20 cellular contexts compared by ENCODE assay signal in genomic region chr17:51189162-51189561, GRCh38.
"Had no signal": no experiment of that assay in that cellular context is flagged by ENCODE, and none has a peak within 500 bp of the region (broad histone marks: within the 10 kb centered on the region; RNA-seq: fewer than 3 reads in every experiment).

No MANE protein-coding gene starts in this region.

- H3K27ac ChIP-seq: Peyer's patch, RWPE1, SJCRH30, VCaP had no signal

- H3K27ac Mint-ChIP-seq: activated CD4-positive, alpha-beta T cell treated with anti-CD3 and anti-CD28 coated beads, Interleukin-2, amount 10 ng/mL, durations not matched to agents 7 days and 5 days had no signal

- H3K4me3 ChIP-seq: Peyer's patch, SJCRH30 had no signal

- H3K27me3 Mint-ChIP-seq: activated CD4-positive, alpha-beta memory T cell treated with anti-CD3 and anti-CD28 coated beads for 36 hours; activated CD4-positive, alpha-beta T cell treated with anti-CD3 and anti-CD28 coated beads, Interleukin-2, amount 10 ng/mL, durations not matched to agents 7 days and 5 days had no signal

- H3K4me2 ChIP-seq: SK-N-SH had no signal

- H3K9me3 Mint-ChIP-seq: activated CD4-positive, alpha-beta memory T cell treated with anti-CD3 and anti-CD28 coated beads for 36 hours; activated CD4-positive, alpha-beta T cell treated with anti-CD3 and anti-CD28 coated beads, Interleukin-2, amount 10 ng/mL, durations not matched to agents 7 days and 5 days had no signal

- H3K9ac ChIP-seq: SK-N-SH had no signal

- H3K9me3 ChIP-seq: Peyer's patch, SJCRH30, SK-N-SH had no signal

- H3K4me1 ChIP-seq: Peyer's patch, SJCRH30 had no signal

- DNase-seq: activated CD4-positive, alpha-beta memory T cell treated with anti-CD3 and anti-CD28 coated beads for 36 hours; activated CD4-positive, alpha-beta T cell treated with anti-CD3 and anti-CD28 coated beads, Interleukin-2, amount 10 ng/mL, durations not matched to agents 7 days and 5 days; activated CD4-positive, CD25-positive, alpha-beta regulatory T cell; activated CD8-positive, alpha-beta memory T cell treated with anti-CD3 and anti-CD28 coated beads for 24 hours; activated naive CD4-positive, alpha-beta T cell treated with anti-CD3 and anti-CD28 coated beads, Interleukin-2, amount 50 U/mL, for 16 hours; Kasumi-1; KBM-7; NCI-H1105 treated with DMSO at 0.1 percent for 48 hours; NCI-H1436 treated with DMSO at 0.1 percent for 48 hours; NCI-H187; NCI-H2081 treated with DMSO at 0.1 percent for 48 hours; NCI-H446; NCI-H524; Peyer's patch; Right ventricle myocardium superior; SJCRH30; SK-N-SH; T-helper 1 cell had no signal

- H3K4me3 Mint-ChIP-seq: activated CD4-positive, alpha-beta memory T cell treated with anti-CD3 and anti-CD28 coated beads for 36 hours; activated CD4-positive, alpha-beta T cell treated with anti-CD3 and anti-CD28 coated beads, Interleukin-2, amount 10 ng/mL, durations not matched to agents 7 days and 5 days had no signal

- H3K27me3 ChIP-seq: Peyer's patch, SJCRH30 had no signal
